8 cellular contexts compared by ENCODE assay signal in the genomic region with DNA sequence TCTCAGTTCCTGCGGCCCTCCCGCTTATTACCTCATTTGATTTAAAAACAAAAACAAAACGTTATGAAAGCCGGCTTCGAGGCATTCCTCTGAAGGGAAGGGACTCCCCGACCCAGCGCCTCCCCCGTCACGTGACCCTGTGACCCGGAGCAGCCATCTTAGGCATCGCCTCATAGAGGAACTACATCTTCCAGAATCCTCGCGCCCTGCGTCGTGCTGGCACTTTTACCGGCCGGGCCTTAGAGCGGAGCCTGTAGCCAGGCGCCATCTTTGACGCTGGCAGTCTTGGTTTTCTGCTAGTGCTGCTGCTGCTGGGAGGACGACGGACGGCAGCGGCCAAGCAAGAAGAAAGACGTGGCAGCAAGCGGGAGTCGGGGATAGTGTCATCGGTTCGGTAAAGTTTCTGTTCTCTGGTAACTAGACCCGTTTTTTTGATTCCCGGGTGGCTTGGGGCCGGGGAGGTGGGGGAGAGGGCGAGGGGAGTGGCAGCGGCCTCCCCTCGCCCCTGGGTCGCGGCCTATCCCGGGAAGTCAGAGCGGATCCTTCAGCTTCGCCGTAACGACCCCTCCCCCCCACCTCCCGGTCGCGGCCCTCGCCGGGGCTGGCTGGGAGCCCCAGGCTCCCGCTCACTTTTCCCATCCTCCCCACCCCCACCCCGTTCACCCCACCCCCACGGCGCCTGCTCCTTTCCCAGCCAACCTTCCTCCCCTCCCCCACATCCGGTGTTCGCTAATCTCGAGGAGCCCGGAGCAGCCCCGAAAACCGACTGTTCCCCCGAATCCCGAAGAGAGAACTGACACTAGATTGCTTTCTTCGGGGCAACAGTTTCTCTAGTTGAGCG. TPM values are rescaled to one million over a fixed set of nuclear protein-coding genes. Genes with fewer than 3 reads are reported as not detected.
DNase-seq lines count a peak whose midpoint lies in the region; ATAC-seq, FAIRE-seq and TF ChIP-seq lines count a peak whose summit lies in the region.

ZBED6 (plus strand) TSS at position 242 of the 841 bp plus-strand sequence. CDS start 1,900 bp downstream, outside the sequence.
ZC3H11A (plus strand) TSS at position 242 of the 841 bp plus-strand sequence. CDS start 21,448 bp downstream, outside the sequence.

- peaks cover 3 to 24% of the 10 kb centered on the region in 2 experiments for H3K36me3 ChIP-seq in keratinocyte (ENCODE audit: control insufficient read depth in 2 of 2, extremely low read depth in 1 of 2, insufficient read depth in 2 of 2, low read length in 2 of 2)

- H3K79me2 ChIP-seq in keratinocyte (ENCODE audit: control insufficient read depth, insufficient read depth, low read length) = peaks cover 47% of the 10 kb centered on the region

- ATAC-seq in GM19043 (IDR thresholded peaks at IDR 0.05; ENCODE audit: low read depth, unreplicated experiment) = peak; percentile 96
- peak; percentile 96 for ATAC-seq in HG03378 (IDR thresholded peaks at IDR 0.05; ENCODE audit: unreplicated experiment)

- no peaks in the 10 kb centered on the region for H3K27me3 ChIP-seq in keratinocyte (ENCODE audit: control insufficient read depth, extremely low read depth, insufficient read depth, low read length)

- H2AFZ ChIP-seq in keratinocyte (ENCODE audit: control insufficient read depth, low read length) = peak within 1 kb of the TSS; percentile 75

- FAIRE-seq in keratinocyte (lab: Jason Lieb, UNC) = peak; percentile 69

- dilution Hi-C loops in keratinocyte (cut with MboI; ENCODE audit: extremely low pct_ligation_motif_present, low sequenced_read_pairs) = loop anchor here (10.0 kb wide), 1 partner anchor 71 kb away; no protein-coding TSS in a partner anchor

- peak within 1 kb of the TSS; percentile 98 for H3K27ac ChIP-seq in keratinocyte (ENCODE audit: control insufficient read depth, insufficient read depth, low read length)

- H3K4me1 ChIP-seq in keratinocyte (ENCODE audit: control insufficient read depth, extremely low read depth, insufficient read depth, low read length) = peaks cover 40% of the 10 kb centered on the region

- peak within 1 kb of the TSS; percentile 69 to 79 (median 76) for H3K4me3 ChIP-seq in keratinocyte (ENCODE audit: control insufficient read depth in 2 of 3, extremely low read depth in 1 of 3, insufficient read depth in 2 of 3, low read depth in 1 of 3, low read length in 3 of 3)

- H4K20me1 ChIP-seq in keratinocyte (ENCODE audit: control insufficient read depth, extremely low read depth, insufficient read depth, low read length) = peaks cover 9% of the 10 kb centered on the region

- peaks cover 3% of the 10 kb centered on the region for H3K9me1 ChIP-seq in keratinocyte (ENCODE audit: control insufficient read depth, extremely low read depth, insufficient read depth, low read length)

- peak within 1 kb of the TSS; percentile 93 for H3K4me2 ChIP-seq in keratinocyte (ENCODE audit: control insufficient read depth, extremely low read depth, insufficient read depth, low read depth, low read length)

- H3K9me3 ChIP-seq in keratinocyte (ENCODE audit: control insufficient read depth, low read depth, low read length) = no peaks in the 10 kb centered on the region

- peak within 1 kb of the TSS; percentile 98 for H3K9ac ChIP-seq in keratinocyte (ENCODE audit: control insufficient read depth, extremely low read depth, insufficient read depth, low read length)

- TF ChIP-seq CTCF in AG09319 (IDR thresholded peaks at IDR 0.05; ENCODE audit: low read depth, low read length) = no peak
- no peak for TF ChIP-seq CTCF in keratinocyte (optimal IDR thresholded peaks at IDR 0.05 in 1 of 3, IDR thresholded peaks at IDR 0.05 in 1 of 3, conservative IDR thresholded peaks at IDR 0.05 in 1 of 3; ENCODE audit: extremely low read depth in 1 of 3, insufficient read depth in 2 of 3, low read length in 3 of 3)

- DNase-seq in AG09319 (ENCODE audit: extremely low read depth, low read depth) (peak; percentile 97), NCI-H460 (ENCODE audit: extremely low read depth, low read depth) (peak; percentile 99), cerebellar nuclear complex (lab: John Stamatoyannopoulos, UW) (peak; percentile 88 to 90), keratinocyte (ENCODE audit: low read depth, low spot score) (peak; percentile 92)
- peak; percentile 96 for DNase-seq in activated CD4-positive, CD25-positive, alpha-beta regulatory T cell treated with anti-CD3 and anti-CD28 coated beads, Interleukin-2, amount 50 U/mL, for 72 hours
- peak; percentile 91 to 94 for DNase-seq in stimulated activated CD4-positive, alpha-beta T cell treated with anti-CD3 and anti-CD28 coated beads, Interleukin-15, amount 100 ng/mL, for 1 hour (ENCODE audit: low read depth in 1 of 2, low spot score in 1 of 2)

RNA-seq across cellular contexts. Expression of gene ZBED6, which starts in this region (rescaled TPM):
- total RNA-seq in NCI-H460 (2014; rRNA removed; shearing (Covaris generic)) = 21.4 and 22.8 TPM in 2 replicates
- 2.5 and 11.5 TPM in 2 replicates for polyA plus RNA-seq in NCI-H460 (2014; cell fraction: nucleus; rRNA removed)
- polyA plus RNA-seq in keratinocyte = 8.9 to 11.6 TPM (median 9.6 TPM) in 3 replicates
- 5.6 TPM for polyA plus RNA-seq in keratinocyte (2011; ENCODE audit: low read depth)
- 2.9 and 5.3 TPM in 2 replicates for polyA plus RNA-seq in keratinocyte (2011; cell fraction: cytosol; rRNA removed)
- polyA plus RNA-seq in keratinocyte (2011; cell fraction: nucleus; rRNA removed) = 16.2 and 17.5 TPM in 2 replicates
- polyA plus RNA-seq in keratinocyte (2012; ENCODE audit: low replicate concordance) = 4.6 and 4.8 TPM in 2 replicates
- polyA minus RNA-seq in keratinocyte = 14.8 to 38.8 TPM (median 31.3 TPM) in 3 replicates
- 8.2 TPM for polyA minus RNA-seq in keratinocyte (2011; cell fraction: cytosol; rRNA and poly(A)+ RNA removed)
- 24.0 and 42.6 TPM in 2 replicates for polyA minus RNA-seq in keratinocyte (2011; cell fraction: nucleus; rRNA and poly(A)+ RNA removed)

RNA-seq across cellular contexts. Expression of gene ZC3H11A, which starts in this region (rescaled TPM):
- 155 and 162 TPM in 2 replicates for total RNA-seq in NCI-H460 (2014; rRNA removed; shearing (Covaris generic))
- polyA plus RNA-seq in NCI-H460 (2014; cell fraction: nucleus; rRNA removed) = 125 and 163 TPM in 2 replicates
- 60.0 to 83.4 TPM (median 78.1 TPM) in 3 replicates for polyA plus RNA-seq in keratinocyte
- 41.4 TPM for polyA plus RNA-seq in keratinocyte (2011; ENCODE audit: low read depth)
- 34.4 and 53.2 TPM in 2 replicates for polyA plus RNA-seq in keratinocyte (2011; cell fraction: cytosol; rRNA removed)
- 125 and 161 TPM in 2 replicates for polyA plus RNA-seq in keratinocyte (2011; cell fraction: nucleus; rRNA removed)
- polyA plus RNA-seq in keratinocyte (2012; ENCODE audit: low replicate concordance) = 50.3 and 53.8 TPM in 2 replicates
- 35.6 to 85.3 TPM (median 56.5 TPM) in 3 replicates for polyA minus RNA-seq in keratinocyte
- 56.2 TPM for polyA minus RNA-seq in keratinocyte (2011; cell fraction: cytosol; rRNA and poly(A)+ RNA removed)
- 83.9 and 132 TPM in 2 replicates for polyA minus RNA-seq in keratinocyte (2011; cell fraction: nucleus; rRNA and poly(A)+ RNA removed)

Comparison
In these comparisons a context has a peak if more than half of its experiments do, and no peak if none do; other contexts are left out.
1. Peak in every context shown above with its lines: DNase-seq, ATAC-seq, H3K4me3 ChIP-seq and H3K27ac ChIP-seq.